In genomic region chr12:109170335-109170734, GRCh38 we compare ENCODE assay signal across 25 cellular contexts. TPM values are rescaled to one million over a fixed set of nuclear protein-coding genes. Genes with fewer than 3 reads are reported as not detected.
DNase-seq lines count a peak whose midpoint lies in the region; ATAC-seq and TF ChIP-seq lines count a peak whose summit lies in the region.
"Had no signal": no experiment of that assay in that cellular context is flagged by ENCODE, and none has a peak within 500 bp of the region (broad histone marks: within the 10 kb centered on the region; RNA-seq: fewer than 3 reads in every experiment).

No MANE protein-coding gene starts in this region.

- ATAC-seq in activated naive CD8-positive, alpha-beta T cell treated with anti-CD3 and anti-CD28 coated beads, Interleukin-2, amount 10 ng/mL, durations not matched to agents 7 days and 5 days (ENCODE audit: low read depth): no peak
- ATAC-seq: activated CD8-positive, alpha-beta T cell treated with anti-CD3 and anti-CD28 coated beads, Interleukin-2, amount 10 ng/mL, durations not matched to agents 7 days and 5 days had no signal

- H3K27me3 Mint-ChIP-seq in activated naive CD8-positive, alpha-beta T cell treated with anti-CD3 and anti-CD28 coated beads, Interleukin-2, amount 10 ng/mL, durations not matched to agents 7 days and 5 days: no peaks in the 10 kb centered on the region
- no peaks in the 10 kb centered on the region for H3K27me3 Mint-ChIP-seq in activated naive CD8-positive, alpha-beta T cell treated with anti-CD3 and anti-CD28 coated beads for 36 hours
- H3K27me3 Mint-ChIP-seq in chondrocyte (ENCODE audit: low read depth): no peaks in the 10 kb centered on the region
- H3K27me3 Mint-ChIP-seq: activated naive CD4-positive, alpha-beta T cell treated with anti-CD3 and anti-CD28 coated beads, Interleukin-2, amount 10 ng/mL, durations not matched to agents 7 days and 5 days; CD4-positive, alpha-beta memory T cell; naive B cell had no signal

- H3K27ac ChIP-seq in rectal smooth muscle tissue (ENCODE audit: low read depth, low read length): peak overlapping the region; percentile 91
- H3K27ac ChIP-seq: brain microvascular endothelial cell, left ventricle myocardium inferior had no signal

- H3K27ac Mint-ChIP-seq in activated naive CD8-positive, alpha-beta T cell treated with anti-CD3 and anti-CD28 coated beads, Interleukin-2, amount 10 ng/mL, durations not matched to agents 7 days and 5 days: peak overlapping the region; percentile 61
- H3K27ac Mint-ChIP-seq in activated naive CD8-positive, alpha-beta T cell treated with anti-CD3 and anti-CD28 coated beads for 36 hours: no peak overlapping the region
- no peak overlapping the region for H3K27ac Mint-ChIP-seq in chondrocyte (ENCODE audit: unreplicated experiment)
- H3K27ac Mint-ChIP-seq: activated CD8-positive, alpha-beta T cell treated with anti-CD3 and anti-CD28 coated beads, Interleukin-2, amount 10 ng/mL, durations not matched to agents 7 days and 5 days; activated naive CD4-positive, alpha-beta T cell treated with anti-CD3 and anti-CD28 coated beads, Interleukin-2, amount 10 ng/mL, durations not matched to agents 7 days and 5 days; naive B cell had no signal

- no peak for TF ChIP-seq CTCF in fibroblast of villous mesenchyme (IDR thresholded peaks at IDR 0.05; ENCODE audit: insufficient read depth, low read depth, low read length)
- no peak for TF ChIP-seq CTCF in chondrocyte (IDR thresholded peaks at IDR 0.05)

- H3K4me3 ChIP-seq in fibroblast of villous mesenchyme (ENCODE audit: low read depth, low read length) (no peak overlapping the region), rectal smooth muscle tissue (ENCODE audit: low read length) (no peak overlapping the region)
- H3K4me3 ChIP-seq: left ventricle myocardium inferior, prostate gland had no signal

- POLR2A ChIA-PET in activated naive CD8-positive, alpha-beta T cell treated with anti-CD3 and anti-CD28 coated beads, Interleukin-2, amount 10 ng/mL, durations not matched to agents 7 days and 5 days (lab: Charles Lee): no interaction called here

- no peaks in the 10 kb centered on the region for H3K27me3 ChIP-seq in rectal smooth muscle tissue (ENCODE audit: control insufficient read depth, insufficient read depth, low read length)
- H3K27me3 ChIP-seq: brain microvascular endothelial cell had no signal

- H3K4me1 ChIP-seq in rectal smooth muscle tissue (ENCODE audit: control insufficient read depth, insufficient read depth, low read length): peaks cover 23% of the 10 kb centered on the region
- H3K4me1 ChIP-seq: prostate gland had no signal

- H3K36me3 Mint-ChIP-seq in activated naive CD8-positive, alpha-beta T cell treated with anti-CD3 and anti-CD28 coated beads, Interleukin-2, amount 10 ng/mL, durations not matched to agents 7 days and 5 days: peaks cover 32% of the 10 kb centered on the region
- peaks cover 36% of the 10 kb centered on the region for H3K36me3 Mint-ChIP-seq in activated naive CD8-positive, alpha-beta T cell treated with anti-CD3 and anti-CD28 coated beads for 36 hours
- H3K36me3 Mint-ChIP-seq in chondrocyte (ENCODE audit: low read depth): peaks cover 20% of the 10 kb centered on the region

- H3K9me3 Mint-ChIP-seq in activated naive CD8-positive, alpha-beta T cell treated with anti-CD3 and anti-CD28 coated beads, Interleukin-2, amount 10 ng/mL, durations not matched to agents 7 days and 5 days: peaks cover 3% of the 10 kb centered on the region
- peaks cover 5% of the 10 kb centered on the region for H3K9me3 Mint-ChIP-seq in activated naive CD8-positive, alpha-beta T cell treated with anti-CD3 and anti-CD28 coated beads for 36 hours
- H3K9me3 Mint-ChIP-seq in chondrocyte (ENCODE audit: low read depth): peaks cover 4% of the 10 kb centered on the region

- peaks cover 27% of the 10 kb centered on the region for H3K36me3 ChIP-seq in rectal smooth muscle tissue (ENCODE audit: control insufficient read depth, insufficient read depth, low read length)
- H3K36me3 ChIP-seq: brain microvascular endothelial cell had no signal

- H3K4me3 Mint-ChIP-seq in activated naive CD8-positive, alpha-beta T cell treated with anti-CD3 and anti-CD28 coated beads, Interleukin-2, amount 10 ng/mL, durations not matched to agents 7 days and 5 days: no peak overlapping the region
- no peak overlapping the region for H3K4me3 Mint-ChIP-seq in activated naive CD8-positive, alpha-beta T cell treated with anti-CD3 and anti-CD28 coated beads for 36 hours
- H3K4me3 Mint-ChIP-seq in chondrocyte (ENCODE audit: unreplicated experiment): no peak overlapping the region
- H3K4me3 Mint-ChIP-seq: activated CD8-positive, alpha-beta T cell treated with anti-CD3 and anti-CD28 coated beads, Interleukin-2, amount 10 ng/mL, durations not matched to agents 7 days and 5 days; activated naive CD4-positive, alpha-beta T cell treated with anti-CD3 and anti-CD28 coated beads, Interleukin-2, amount 10 ng/mL, durations not matched to agents 7 days and 5 days; CD4-positive, alpha-beta memory T cell had no signal

- DNase-seq in activated naive CD8-positive, alpha-beta T cell treated with anti-CD3 and anti-CD28 coated beads, Interleukin-2, amount 10 ng/mL, durations not matched to agents 7 days and 5 days: no peak
- no peak for DNase-seq in activated naive CD8-positive, alpha-beta T cell treated with anti-CD3 and anti-CD28 coated beads for 36 hours
- peak; percentile 3 for DNase-seq in fibroblast of villous mesenchyme (ENCODE audit: low read depth)
- no peak for DNase-seq in NCI-H748 treated with DMSO at 0.1 percent for 48 hours (lab: John Stamatoyannopoulos, UW)
- DNase-seq in chondrocyte (ENCODE audit: low spot score): no peak
- no peak for DNase-seq in SKM-1 treated with dmso at 0.1 percent for 144 hours (lab: John Stamatoyannopoulos, UW; ENCODE audit: unreplicated experiment)
- DNase-seq in middle frontal gyrus (ENCODE audit: extremely low spot score, low spot score): no peak
- DNase-seq: activated CD4-positive, alpha-beta T cell treated with anti-CD3 and anti-CD28 coated beads for 4 hours; activated CD8-positive, alpha-beta T cell treated with anti-CD3 and anti-CD28 coated beads, Interleukin-2, amount 10 ng/mL, durations not matched to agents 7 days and 5 days; activated naive CD4-positive, alpha-beta T cell treated with anti-CD3 and anti-CD28 coated beads, Interleukin-2, amount 10 ng/mL, durations not matched to agents 7 days and 5 days; amygdala; brain microvascular endothelial cell; CD4-positive, alpha-beta memory T cell; cerebellar nuclear complex; GOT3; left ventricle myocardium inferior; naive B cell; NCI-H1105 treated with DMSO at 0.1 percent for 48 hours; NCI-H187 treated with DMSO at 0.1 percent for 48 hours; NCI-H2171 treated with DMSO at 0.1 percent for 48 hours; NCI-H510A; stimulated activated CD4-positive, alpha-beta T cell treated with anti-CD3 and anti-CD28 coated beads, Interleukin-4, amount 100 ng/mL, for 1 hour; trophoblast cell had no signal

- no peak overlapping the region for H3K9ac ChIP-seq in rectal smooth muscle tissue (ENCODE audit: low read length)

- no peaks in the 10 kb centered on the region for H3K4me1 Mint-ChIP-seq in activated naive CD8-positive, alpha-beta T cell treated with anti-CD3 and anti-CD28 coated beads, Interleukin-2, amount 10 ng/mL, durations not matched to agents 7 days and 5 days
- no peaks in the 10 kb centered on the region for H3K4me1 Mint-ChIP-seq in activated naive CD8-positive, alpha-beta T cell treated with anti-CD3 and anti-CD28 coated beads for 36 hours
- H3K4me1 Mint-ChIP-seq in chondrocyte (ENCODE audit: low read depth): no peaks in the 10 kb centered on the region
- H3K4me1 Mint-ChIP-seq: activated naive CD4-positive, alpha-beta T cell treated with anti-CD3 and anti-CD28 coated beads, Interleukin-2, amount 10 ng/mL, durations not matched to agents 7 days and 5 days; CD4-positive, alpha-beta memory T cell had no signal

RNA-seq across cellular contexts. Expression of gene ACACB, which starts 53.9 kb away (rescaled TPM):
- total RNA-seq in activated naive CD8-positive, alpha-beta T cell treated with anti-CD3 and anti-CD28 coated beads, Interleukin-2, amount 10 ng/mL, durations not matched to agents 7 days and 5 days: 10 to 100 TPM; 21.4 to 23.2 TPM
- 1 to 10 TPM; 7.8 to 8.8 TPM for total RNA-seq in activated naive CD8-positive, alpha-beta T cell treated with anti-CD3 and anti-CD28 coated beads for 36 hours
- total RNA-seq in fibroblast of villous mesenchyme: 3.9 and 5.5 TPM in 2 replicates
- 2.9 to 7.9 TPM (median 5.9 TPM) in 3 replicates for total RNA-seq in chondrocyte
